ENCODE assay signal across 8 cellular contexts in the genomic region with DNA sequence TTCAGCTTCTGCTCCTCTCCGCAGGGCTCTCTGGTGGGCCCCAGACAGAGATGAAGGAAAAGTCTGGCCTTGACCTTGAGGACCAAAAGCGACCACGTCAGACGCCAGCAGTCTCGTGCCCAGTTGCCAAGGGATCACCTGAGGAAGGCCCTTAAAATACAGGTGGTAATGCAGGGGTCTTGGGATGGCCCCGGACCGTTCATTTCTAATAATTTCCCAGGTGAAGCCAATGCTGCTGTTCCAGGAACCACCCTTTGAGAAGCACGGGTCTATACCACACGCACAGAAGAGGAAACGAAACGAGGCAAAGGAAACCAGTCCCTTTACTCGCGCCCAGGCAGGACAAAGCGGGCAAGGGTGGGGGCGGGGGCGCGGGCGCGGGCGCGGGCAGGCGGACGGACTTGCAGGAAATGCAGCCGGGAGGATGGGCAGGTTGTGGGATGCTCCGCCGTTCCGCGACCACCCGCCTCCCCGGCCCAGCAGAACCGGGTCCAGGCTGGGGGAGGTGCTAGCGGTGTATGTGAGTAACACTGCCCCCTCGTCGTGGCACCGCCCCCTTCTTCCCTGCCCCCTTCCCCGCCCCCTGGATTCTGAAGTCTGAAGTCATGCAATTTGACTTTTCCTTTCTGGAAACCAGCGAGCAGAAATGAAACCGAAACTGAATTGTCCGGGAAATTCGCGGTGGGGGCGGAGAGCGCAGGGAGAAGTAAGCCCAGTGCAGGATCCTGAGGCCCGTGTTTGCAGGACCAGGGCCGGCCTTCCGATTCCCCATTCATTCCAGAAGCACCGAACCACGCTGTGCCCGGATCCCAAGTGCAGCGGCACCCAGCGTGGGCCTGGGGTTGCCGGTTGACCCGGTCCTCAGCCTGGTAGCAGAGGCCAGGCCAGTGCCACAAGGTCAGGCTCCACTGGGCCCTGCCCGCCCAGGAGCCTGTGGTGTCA. TPM values are rescaled to one million over a fixed set of nuclear protein-coding genes. Genes with fewer than 3 reads are reported as not detected.
DNase-seq lines count a peak whose midpoint lies in the region; ATAC-seq, FAIRE-seq and TF ChIP-seq lines count a peak whose summit lies in the region.

No MANE protein-coding gene starts in this region.

- H3K36me3 Mint-ChIP-seq in natural killer cell: no peaks in the 10 kb centered on the region

- peak; percentile 89 for DNase-seq in AG20443 (ENCODE audit: low spot score)
- peak; percentile 4 for DNase-seq in HS-27A (ENCODE audit: low read depth)
- peak; percentile 71 for DNase-seq in RCC 7860 (ENCODE audit: low spot score)
- DNase-seq in activated gamma-delta T cell (lab: John Stamatoyannopoulos, UW): peak; percentile 20
- peak; percentile 70 for DNase-seq in fibroblast of the conjunctiva (ENCODE audit: low read depth)
- DNase-seq in natural killer cell: no peak
- peak; percentile 87 for DNase-seq in stromal cell of bone marrow (ENCODE audit: low read depth)

- peak; percentile 71 for FAIRE-seq in RCC 7860 (lab: Jason Lieb, UNC)

- no peaks in the 10 kb centered on the region for H3K27me3 Mint-ChIP-seq in natural killer cell (ENCODE audit: low read depth in 2 of 2)

- peak overlapping the region; percentile 71 to 89 for H3K27ac Mint-ChIP-seq in natural killer cell

- intact Hi-C loops in natural killer cell (cut with micrococcal nuclease): loop anchor here (10.0 kb wide), 1 partner anchor 1185 kb away; no protein-coding TSS in a partner anchor

- peak; percentile 47 for ATAC-seq in GM19043 (IDR thresholded peaks at IDR 0.05; ENCODE audit: low read depth, unreplicated experiment)
- ATAC-seq in natural killer cell: peak; percentile 75 to 81 (median 78)

- peaks cover 6 to 22% of the 10 kb centered on the region in 2 donors for H3K4me1 Mint-ChIP-seq in natural killer cell

- H3K9me3 Mint-ChIP-seq in natural killer cell: no peaks in the 10 kb centered on the region

- TF ChIP-seq CTCF in natural killer cell (IDR thresholded peaks at IDR 0.05): no peak

- H3K4me3 Mint-ChIP-seq in natural killer cell: peak overlapping the region; percentile 93

RNA-seq across cellular contexts. Expression of gene MX1, which starts 5.8 kb away (rescaled TPM):
- total RNA-seq in natural killer cell: 10 to 100 TPM; 22.7 to 67.0 (median 60.6) TPM

RNA-seq across cellular contexts. Expression of gene MX2, which starts 58.4 kb away (rescaled TPM):
- total RNA-seq in natural killer cell: 10 to 100 TPM; 37.9 to 73.9 (median 42.6) TPM
